In genomic region chr15:89243691-89244511, GRCh38 we compare ENCODE assay signal across 8 cellular contexts.
A peak's percentile ranks its signal among the peaks of the same experiment; 100 is the strongest.
DNase-seq lines count a peak whose midpoint lies in the region; ATAC-seq and TF ChIP-seq lines count a peak whose summit lies in the region.

Gene FANCI, plus strand, starts transcription at chr15:89243979. Its CDS starts 3,669 bp downstream, at chr15:89247648.

- TF ChIP-seq CTCF in coronary artery (IDR thresholded peaks at IDR 0.05), result peak; percentile 44

- H3K36me3 ChIP-seq in BLaER1 treated with 17β-estradiol and CSF1 and Interleukin-3, amounts not matched to agents 10 nM and 100 nM, result peaks cover 8 to 33% (median 24%) of the 10 kb centered on the region in 11 experiments; a peak in 21 of 22 replicates

- H3K27me3 ChIP-seq in BLaER1 treated with 17β-estradiol and CSF1 and Interleukin-3, amounts not matched to agents 10 nM and 100 nM, result no peaks in the 10 kb centered on the region

- H3K4me2 ChIP-seq in BLaER1 treated with 17β-estradiol and CSF1 and Interleukin-3, amounts not matched to agents 10 nM and 100 nM, result peak within 1 kb of the TSS; percentile 69 to 94 (median 90)

- H3K4me3 ChIP-seq in BLaER1 treated with 17β-estradiol and CSF1 and Interleukin-3, amounts not matched to agents 10 nM and 100 nM, result peak within 1 kb of the TSS; percentile 74 to 89 (median 80)
- peak within 1 kb of the TSS; percentile 74 for H3K4me3 ChIP-seq in coronary artery

- H3K27ac ChIP-seq in BLaER1 treated with 17β-estradiol and CSF1 and Interleukin-3, amounts not matched to agents 10 nM and 100 nM, result peak within 1 kb of the TSS; percentile 17 to 85 (median 81); a peak in 20 of 22 replicates
- peak within 1 kb of the TSS in 1 of 2 donors; percentile 62 for H3K27ac ChIP-seq in coronary artery

- peaks cover 0 to 8% (median 0%) of the 10 kb centered on the region in 11 experiments; a peak in 1 of 22 replicates for H4K20me1 ChIP-seq in BLaER1 treated with 17β-estradiol and CSF1 and Interleukin-3, amounts not matched to agents 10 nM and 100 nM

- H3K4me1 ChIP-seq in BLaER1 treated with 17β-estradiol and CSF1 and Interleukin-3, amounts not matched to agents 10 nM and 100 nM, result peaks cover 21 to 36% (median 31%) of the 10 kb centered on the region in 10 experiments

- peaks cover 0 to 18% (median 13%) of the 10 kb centered on the region in 11 experiments; a peak in 15 of 22 replicates for H3K9me3 ChIP-seq in BLaER1 treated with 17β-estradiol and CSF1 and Interleukin-3, amounts not matched to agents 10 nM and 100 nM (replicated peaks in 1 of 11)

- H3K9ac ChIP-seq in BLaER1 treated with 17β-estradiol and CSF1 and Interleukin-3, amounts not matched to agents 10 nM and 100 nM, result peak within 1 kb of the TSS; percentile 74 to 88 (median 83)

- peak; percentile 96 for ATAC-seq in HG03460 (IDR thresholded peaks at IDR 0.05; ENCODE audit: unreplicated experiment)

- DNase-seq in GM19240 (ENCODE audit: insufficient read length, low spot score) (peak; percentile 83), NCI-H524 treated with DMSO at 0.1 percent for 48 hours (lab: John Stamatoyannopoulos, UW) (peak; percentile 83), coronary artery (ENCODE audit: low spot score) (peak; percentile 93), left kidney (ENCODE audit: low read depth, low spot score) (peak; percentile 98)
- DNase-seq in activated CD4-positive, alpha-beta T cell treated with anti-CD3 and anti-CD28 coated beads for 48 hours, result peak; percentile 98
- DNase-seq in stimulated activated CD4-positive, alpha-beta T cell treated with anti-CD3 and anti-CD28 coated beads, Interleukin-2, amount 100 ng/mL, for 24 hours, result peak; percentile 99
